In genomic region chr7:83517026-83517700, GRCh38 we compare ENCODE assay signal across 11 cellular contexts.
"Had no signal": no experiment of that assay in that cellular context is flagged by ENCODE, and none has a peak within 500 bp of the region (broad histone marks: within the 10 kb centered on the region; RNA-seq: fewer than 3 reads in every experiment).

No MANE protein-coding gene starts in this region.

- ATAC-seq: foreskin keratinocyte; heart right ventricle; stimulated activated naive CD8-positive, alpha-beta T cell treated with anti-CD3 and anti-CD28 coated beads, Interleukin-15, amount 100 ng/mL, for 72 hours; upper lobe of right lung had no signal

- DNase-seq: activated CD4-positive, alpha-beta T cell treated with anti-CD3 and anti-CD28 coated beads for 48 hours; activated naive CD4-positive, alpha-beta T cell treated with anti-CD3 and anti-CD28 coated beads for 36 hours; foreskin keratinocyte; heart right ventricle; left ventricle myocardium inferior; mesendoderm; stimulated activated CD4-positive, alpha-beta T cell treated with anti-CD3 and anti-CD28 coated beads, Interleukin-15, amount 100 ng/mL, for 24 hours; stimulated activated CD4-positive, alpha-beta T cell treated with anti-CD3 and anti-CD28 coated beads, Interleukin-4, amount 100 ng/mL, for 24 hours; stimulated activated naive CD8-positive, alpha-beta T cell treated with anti-CD3 and anti-CD28 coated beads, Interleukin-15, amount 100 ng/mL, for 72 hours; testis; upper lobe of right lung had no signal
